ENCODE assay signal across 18 cellular contexts in genomic region chr2:50995610-50996009, GRCh38. TPM values are rescaled to one million over a fixed set of nuclear protein-coding genes. Genes with fewer than 3 reads are reported as not detected.
A peak's percentile ranks its signal among the peaks of the same experiment; 100 is the strongest.
DNase-seq lines count a peak whose midpoint lies in the region; ATAC-seq and TF ChIP-seq lines count a peak whose summit lies in the region.
"Had no signal": no experiment of that assay in that cellular context is flagged by ENCODE, and none has a peak within 500 bp of the region (broad histone marks: within the 10 kb centered on the region; RNA-seq: fewer than 3 reads in every experiment).

No MANE protein-coding gene starts in this region.

- H3K4me3 ChIP-seq in SJCRH30 (no peak overlapping the region), fibroblast of the aortic adventitia (ENCODE audit: low read depth, low read length) (no peak overlapping the region), psoas muscle (no peak overlapping the region)
- H3K4me3 ChIP-seq: skin epidermis, stomach had no signal

- TF ChIP-seq POLR2A in GM18505 (IDR thresholded peaks at IDR 0.05; ENCODE audit: borderline replicate concordance, extremely low read depth, insufficient read depth, insufficient read length), result no peak

- DNase-seq in EL, result peak; percentile 0
- peak; percentile 45 to 73 for DNase-seq in SJCRH30
- DNase-seq in fibroblast of the aortic adventitia (ENCODE audit: low read depth), result peak; percentile 57
- peak; percentile 13 to 42 for DNase-seq in psoas muscle
- no peak for DNase-seq in cardiac septum (ENCODE audit: low spot score)
- DNase-seq: activated CD4-positive, CD25-positive, alpha-beta regulatory T cell treated with anti-CD3 and anti-CD28 coated beads, Interleukin-2, amount 50 U/mL, for 72 hours; activated CD8-positive, alpha-beta memory T cell treated with anti-CD3 and anti-CD28 coated beads, Interleukin-2, amount 50 U/mL, for 48 hours; AML-193; DMS53; hippocampal formation; NCI-H1694; stomach had no signal

- intact Hi-C loops in psoas muscle (cut with DNase I) (no loop called here), cardiac septum (cut with DNase I) (no loop called here)

- H3K4me1 ChIP-seq in SJCRH30, result no peaks in the 10 kb centered on the region
- H3K4me1 ChIP-seq in psoas muscle, result no peaks in the 10 kb centered on the region
- H3K4me1 ChIP-seq: stomach had no signal

- TF ChIP-seq CTCF in fibroblast of the aortic adventitia (IDR thresholded peaks at IDR 0.05; ENCODE audit: insufficient read depth, low read length) (no peak), psoas muscle (IDR thresholded peaks at IDR 0.05) (no peak)

- no peaks in the 10 kb centered on the region for H3K36me3 ChIP-seq in SJCRH30
- no peaks in the 10 kb centered on the region for H3K36me3 ChIP-seq in psoas muscle (ENCODE audit: insufficient read depth in 1 of 2, low read depth in 1 of 2)
- H3K36me3 ChIP-seq: stomach had no signal

- no peaks in the 10 kb centered on the region for H3K9me3 ChIP-seq in SJCRH30 (replicated peaks)
- no peaks in the 10 kb centered on the region for H3K9me3 ChIP-seq in psoas muscle

- 11 to 18% (median 13%) methylated on average over 2 of the region's 2 CpGs for WGBS in psoas muscle, 3 donors

- ATAC-seq in psoas muscle (peak in 3 of 4 donors; percentile 52 to 90 (median 76)), GM21825 (IDR thresholded peaks at IDR 0.05; ENCODE audit: unreplicated experiment) (no peak), GM18505 (IDR thresholded peaks at IDR 0.05; ENCODE audit: unreplicated experiment) (no peak), GM21619 (IDR thresholded peaks at IDR 0.05; ENCODE audit: unreplicated experiment) (no peak)
- ATAC-seq: HCT116 had no signal

- no peaks in the 10 kb centered on the region for H3K27me3 ChIP-seq in SJCRH30
- no peaks in the 10 kb centered on the region for H3K27me3 ChIP-seq in psoas muscle (ENCODE audit: insufficient read depth in 3 of 3, low read length in 2 of 3)
- H3K27me3 ChIP-seq: stomach had no signal

- H3K27ac ChIP-seq in SJCRH30, result no peak overlapping the region
- no peak overlapping the region for H3K27ac ChIP-seq in psoas muscle
- H3K27ac ChIP-seq: skin epidermis, stomach had no signal

RNA-seq across cellular contexts. Expression of gene NRXN1, which starts 36.3 kb away (rescaled TPM):
- 0.18 TPM in 1 of 2 replicates, not detected in the other for total RNA-seq in SJCRH30 (2014; rRNA removed; shearing (Covaris generic))
- total RNA-seq in fibroblast of the aortic adventitia (ENCODE audit: low replicate concordance), result not detected in 2 replicates
- 1 to 10 TPM in 1 of 4 donors, under 1 TPM in 3; 0.16 to 1.3 (median 0.27) TPM for total RNA-seq in psoas muscle
- under 1 TPM; 0.04 to 0.49 (median 0.16) TPM for polyA plus RNA-seq in psoas muscle
- total RNA-seq in cardiac septum, result 2.8 TPM
- total RNA-seq: T-helper 2 cell treated with Interferon-gamma antibody and Interleukin-4, amounts not matched to agents 100 ng/mL and 5 ng/mL, for 36 hours had no signal

Comparison
In these comparisons a context has a peak if more than half of its experiments do, and no peak if none do; other contexts are left out.
1. ATAC-seq: peak in psoas muscle (3 of 4); none in GM21825 (single experiment), GM18505 (single experiment) and GM21619 (single experiment).